8 cellular contexts compared by ENCODE assay signal in genomic region chr1:120357046-120357445, GRCh38. TPM values are rescaled to one million over a fixed set of nuclear protein-coding genes. Genes with fewer than 3 reads are reported as not detected.
DNase-seq lines count a peak whose midpoint lies in the region; ATAC-seq lines count a peak whose summit lies in the region.
"Not testable (repeated sequence)": the region's sequence is repeated elsewhere in the genome, so short reads cannot be mapped to it uniquely, and the experiment has no call there.

No MANE protein-coding gene starts in this region.

- peaks cover 8 to 12% (median 10%) of the 10 kb centered on the region in 3 donors for H3K4me1 Mint-ChIP-seq in CD8-positive, alpha-beta memory T cell
- H3K4me1 Mint-ChIP-seq in activated CD4-positive, alpha-beta T cell treated with anti-CD3 and anti-CD28 coated beads, Interleukin-2, amount 10 ng/mL, durations not matched to agents 24 days and 14 days; central memory CD8-positive, alpha-beta T cell: not testable (repeated sequence)

- H3K36me3 Mint-ChIP-seq in CD8-positive, alpha-beta memory T cell; activated CD4-positive, alpha-beta T cell treated with anti-CD3 and anti-CD28 coated beads, Interleukin-2, amount 10 ng/mL, durations not matched to agents 24 days and 14 days (ENCODE audit: low read depth); central memory CD8-positive, alpha-beta T cell (ENCODE audit: insufficient read depth): not testable (repeated sequence)

- H3K4me3 ChIP-seq in CD8-positive, alpha-beta memory T cell (ENCODE audit: low read length): not testable (repeated sequence)

- ATAC-seq in central memory CD8-positive, alpha-beta T cell (replicated peaks; ENCODE audit: extremely low read depth, poor library complexity, severe bottlenecking): peak; percentile 74
- ATAC-seq in left lobe of liver: not testable (repeated sequence)
- ATAC-seq in stimulated activated naive CD8-positive, alpha-beta T cell treated with anti-CD3 and anti-CD28 coated beads, Interleukin-15, Interleukin-2, amounts not matched to agents 100 U/mL and 50 U/mL, for 24 hours: peak; percentile 60

- H3K27me3 Mint-ChIP-seq in CD8-positive, alpha-beta memory T cell; activated CD4-positive, alpha-beta T cell treated with anti-CD3 and anti-CD28 coated beads, Interleukin-2, amount 10 ng/mL, durations not matched to agents 24 days and 14 days; central memory CD8-positive, alpha-beta T cell: not testable (repeated sequence)

- H3K36me3 ChIP-seq in CD8-positive, alpha-beta memory T cell (ENCODE audit: insufficient read depth, low read length): not testable (repeated sequence)

- peak; percentile 38 to 79 (median 72) for DNase-seq in CD8-positive, alpha-beta memory T cell
- peak; percentile 16 for DNase-seq in OCI-M1 (lab: John Stamatoyannopoulos, UW)
- peak; percentile 90 for DNase-seq in activated CD4-positive, alpha-beta T cell treated with anti-CD3 and anti-CD28 coated beads, Interleukin-2, amount 10 ng/mL, durations not matched to agents 24 days and 14 days
- peak; percentile 12 to 33 for DNase-seq in activated T-helper 1 cell treated with anti-CD3 and anti-CD28 coated beads, Interleukin-2, amount 50 U/mL, for 16 hours (ENCODE audit: low read depth in 1 of 2, low spot score in 1 of 2)
- DNase-seq in central memory CD8-positive, alpha-beta T cell (ENCODE audit: low spot score in 2 of 2): peak; percentile 19 to 53
- peak; percentile 53 for DNase-seq in left lobe of liver (ENCODE audit: low spot score)
- DNase-seq in stimulated activated CD4-positive, alpha-beta T cell treated with anti-CD3 and anti-CD28 coated beads, Interleukin-15, amount 100 ng/mL, for 1 hour (ENCODE audit: low read depth in 1 of 2, low spot score in 1 of 2): peak; percentile 16 to 23
- peak; percentile 46 for DNase-seq in stimulated activated naive CD8-positive, alpha-beta T cell treated with anti-CD3 and anti-CD28 coated beads, Interleukin-15, Interleukin-2, amounts not matched to agents 100 U/mL and 50 U/mL, for 24 hours

- peak overlapping the region in 7 of 8 donors; percentile 61 to 89 (median 78) for H3K27ac Mint-ChIP-seq in CD8-positive, alpha-beta memory T cell
- H3K27ac Mint-ChIP-seq in activated CD4-positive, alpha-beta T cell treated with anti-CD3 and anti-CD28 coated beads, Interleukin-2, amount 10 ng/mL, durations not matched to agents 24 days and 14 days: not testable (repeated sequence)
- H3K27ac Mint-ChIP-seq in central memory CD8-positive, alpha-beta T cell (ENCODE audit: low read depth): peak overlapping the region; percentile 32

- peak overlapping the region in 3 of 7 donors; percentile 19 to 38 (median 36) for H3K4me3 Mint-ChIP-seq in CD8-positive, alpha-beta memory T cell
- H3K4me3 Mint-ChIP-seq in activated CD4-positive, alpha-beta T cell treated with anti-CD3 and anti-CD28 coated beads, Interleukin-2, amount 10 ng/mL, durations not matched to agents 24 days and 14 days; central memory CD8-positive, alpha-beta T cell: not testable (repeated sequence)

- H3K4me1 ChIP-seq in CD8-positive, alpha-beta memory T cell (ENCODE audit: insufficient read depth, low read length): not testable (repeated sequence)

- CTCF ChIA-PET in CD8-positive, alpha-beta memory T cell (lab: Charles Lee): not testable (repeated sequence)

- intact Hi-C loops in activated CD4-positive, alpha-beta T cell treated with anti-CD3 and anti-CD28 coated beads, Interleukin-2, amount 10 ng/mL, durations not matched to agents 24 days and 14 days (cut with micrococcal nuclease): not testable (repeated sequence)

- H3K27ac ChIP-seq in CD8-positive, alpha-beta memory T cell (ENCODE audit: low read depth, low read length): not testable (repeated sequence)

- H3K27me3 ChIP-seq in CD8-positive, alpha-beta memory T cell (ENCODE audit: insufficient read depth, low read length, poor library complexity, severe bottlenecking): not testable (repeated sequence)

- POLR2A ChIA-PET in CD8-positive, alpha-beta memory T cell (lab: Charles Lee): not testable (repeated sequence)

- H3K9me3 Mint-ChIP-seq in CD8-positive, alpha-beta memory T cell; activated CD4-positive, alpha-beta T cell treated with anti-CD3 and anti-CD28 coated beads, Interleukin-2, amount 10 ng/mL, durations not matched to agents 24 days and 14 days; central memory CD8-positive, alpha-beta T cell: not testable (repeated sequence)

- H3K9me3 ChIP-seq in CD8-positive, alpha-beta memory T cell (ENCODE audit: low read length): not testable (repeated sequence)

RNA-seq across cellular contexts. Expression of gene NBPF8, which starts 57.8 kb away (rescaled TPM):
- total RNA-seq in CD8-positive, alpha-beta memory T cell: 10 to 100 TPM; 13.8 to 14.4 TPM
- polyA plus RNA-seq in CD8-positive, alpha-beta memory T cell: 2.0 TPM
- 17.6 and 18.3 TPM in 2 replicates for total RNA-seq in activated CD4-positive, alpha-beta T cell treated with anti-CD3 and anti-CD28 coated beads, Interleukin-2, amount 10 ng/mL, durations not matched to agents 24 days and 14 days
- 19.6 TPM for total RNA-seq in left lobe of liver

Comparison
In these comparisons a context has a peak if more than half of its experiments do, and no peak if none do; other contexts are left out.
1. DNase-seq: peak in every context shown above with its lines; median percentile 90 in activated CD4-positive, alpha-beta T cell treated with anti-CD3 and anti-CD28 coated beads, Interleukin-2, amount 10 ng/mL, durations not matched to agents 24 days and 14 days; 72 in CD8-positive, alpha-beta memory T cell; 53 in left lobe of liver; 46 in stimulated activated naive CD8-positive, alpha-beta T cell treated with anti-CD3 and anti-CD28 coated beads, Interleukin-15, Interleukin-2, amounts not matched to agents 100 U/mL and 50 U/mL, for 24 hours; 36 in central memory CD8-positive, alpha-beta T cell; 22 in activated T-helper 1 cell treated with anti-CD3 and anti-CD28 coated beads, Interleukin-2, amount 50 U/mL, for 16 hours; 20 in stimulated activated CD4-positive, alpha-beta T cell treated with anti-CD3 and anti-CD28 coated beads, Interleukin-15, amount 100 ng/mL, for 1 hour; 16 in OCI-M1.